25 cellular contexts compared by ENCODE assay signal in the genomic region with DNA sequence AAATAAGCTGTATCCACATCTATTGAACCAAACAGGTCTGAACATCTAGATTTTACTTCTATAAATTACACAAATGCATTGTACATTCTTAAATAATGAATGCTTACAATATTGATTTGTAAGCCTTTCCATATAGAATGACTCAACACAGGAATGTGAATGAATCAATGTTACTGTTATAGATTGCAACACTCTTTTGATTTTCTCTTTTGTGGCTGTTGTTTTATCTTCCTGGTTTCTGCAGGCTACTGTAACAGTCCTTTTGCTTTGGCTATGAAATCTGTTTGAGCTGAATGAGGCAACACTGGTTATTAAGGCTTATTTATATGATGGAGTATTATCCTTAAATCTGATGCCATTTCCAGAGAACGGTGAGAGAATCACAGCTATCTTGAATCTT. TPM values are rescaled to one million over a fixed set of nuclear protein-coding genes. Genes with fewer than 3 reads are reported as not detected.
"Had no signal": no experiment of that assay in that cellular context is flagged by ENCODE, and none has a peak within 500 bp of the region (broad histone marks: within the 10 kb centered on the region; RNA-seq: fewer than 3 reads in every experiment).

No MANE protein-coding gene starts in this region.

- H3K4me1 Mint-ChIP-seq: activated B cell treated with CpG ODN at 0.5 μM for 24 hours; activated naive CD8-positive, alpha-beta T cell treated with anti-CD3 and anti-CD28 coated beads, Interleukin-2, amount 10 ng/mL, durations not matched to agents 7 days and 5 days; central memory CD8-positive, alpha-beta T cell; T-cell had no signal

- H3K4me3 Mint-ChIP-seq: activated B cell treated with CpG ODN at 0.5 μM for 24 hours; activated CD8-positive, alpha-beta T cell treated with anti-CD3 and anti-CD28 coated beads, Interleukin-2, amount 10 ng/mL, durations not matched to agents 7 days and 5 days; activated naive CD8-positive, alpha-beta T cell treated with anti-CD3 and anti-CD28 coated beads, Interleukin-2, amount 10 ng/mL, durations not matched to agents 7 days and 5 days; central memory CD8-positive, alpha-beta T cell; T-cell had no signal

- FAIRE-seq: TTC549 had no signal

- H3K4me1 ChIP-seq: adrenal gland had no signal

- H3K9me3 ChIP-seq: adrenal gland, MG63 had no signal

- H3K36me3 Mint-ChIP-seq: activated naive CD8-positive, alpha-beta T cell treated with anti-CD3 and anti-CD28 coated beads, Interleukin-2, amount 10 ng/mL, durations not matched to agents 7 days and 5 days; T-cell had no signal

- H3K27ac Mint-ChIP-seq: activated B cell treated with CpG ODN at 0.5 μM for 24 hours; activated CD8-positive, alpha-beta T cell treated with anti-CD3 and anti-CD28 coated beads, Interleukin-2, amount 10 ng/mL, durations not matched to agents 7 days and 5 days; activated naive CD8-positive, alpha-beta T cell treated with anti-CD3 and anti-CD28 coated beads, Interleukin-2, amount 10 ng/mL, durations not matched to agents 7 days and 5 days; T-cell had no signal

- H3K9me3 Mint-ChIP-seq: activated B cell treated with CpG ODN at 0.5 μM for 24 hours; activated naive CD8-positive, alpha-beta T cell treated with anti-CD3 and anti-CD28 coated beads, Interleukin-2, amount 10 ng/mL, durations not matched to agents 7 days and 5 days; central memory CD8-positive, alpha-beta T cell; T-cell had no signal

- H3K4me3 ChIP-seq: adrenal gland, MG63, PC-9, SK-N-MC had no signal

- ATAC-seq: activated CD8-positive, alpha-beta T cell treated with anti-CD3 and anti-CD28 coated beads, Interleukin-2, amount 10 ng/mL, durations not matched to agents 7 days and 5 days; Right ventricle myocardium inferior; T-cell had no signal

- DNase-seq: activated B cell treated with CpG ODN at 0.5 μM for 24 hours; activated CD8-positive, alpha-beta memory T cell treated with anti-CD3 and anti-CD28 coated beads, Interleukin-2, amount 50 U/mL, for 48 hours; activated CD8-positive, alpha-beta T cell treated with anti-CD3 and anti-CD28 coated beads, Interleukin-2, amount 10 ng/mL, durations not matched to agents 7 days and 5 days; activated naive CD4-positive, alpha-beta T cell treated with anti-CD3 and anti-CD28 coated beads, Interleukin-2, amount 50 U/mL, for 16 hours; activated naive CD8-positive, alpha-beta T cell treated with anti-CD3 and anti-CD28 coated beads, Interleukin-2, amount 10 ng/mL, durations not matched to agents 7 days and 5 days; activated T-cell treated with anti-CD3 and anti-CD28 coated beads, Interleukin-2, amount 50 U/mL, for 1 hour; adrenal gland; anterior cingulate cortex; KG1; MG63; MV-4-11; NCI-H1092 treated with DMSO at 0.1 percent for 48 hours; NCI-H1436; NCI-H1694 treated with DMSO at 0.1 percent for 48 hours; NCI-H2029 treated with DMSO at 0.1 percent for 48 hours; NCI-H446; NCI-H524; PC-9; T-cell; T-helper 2 cell; T1000 had no signal

- H3K27me3 ChIP-seq: MG63 had no signal

- H2AFZ ChIP-seq: PC-9 had no signal

- H3K27ac ChIP-seq: adrenal gland, PC-9, SK-N-MC had no signal

- H3K36me3 ChIP-seq: adrenal gland, MG63 had no signal

- H3K4me2 ChIP-seq: PC-9 had no signal

RNA-seq across cellular contexts. Expression of a gene that starts 49.5 kb away (rescaled TPM):
- total RNA-seq: activated B cell treated with CpG ODN at 0.5 μM for 24 hours; activated CD8-positive, alpha-beta T cell treated with anti-CD3 and anti-CD28 coated beads, Interleukin-2, amount 10 ng/mL, durations not matched to agents 7 days and 5 days; activated naive CD8-positive, alpha-beta T cell treated with anti-CD3 and anti-CD28 coated beads, Interleukin-2, amount 10 ng/mL, durations not matched to agents 7 days and 5 days; adrenal gland; PC-9; Right ventricle myocardium inferior; T-cell had no signal
